ENCODE assay signal across 26 cellular contexts in genomic region chr2:50207881-50208280, GRCh38.
"Had no signal": no experiment of that assay in that cellular context is flagged by ENCODE, and none has a peak within 500 bp of the region (broad histone marks: within the 10 kb centered on the region; RNA-seq: fewer than 3 reads in every experiment).

No MANE protein-coding gene starts in this region.

- H3K27ac ChIP-seq: heart left ventricle, left lung, lower lobe of right lung, pancreas, prostate gland, skin epidermis, spleen, suprapubic skin, tibial nerve, upper lobe of left lung had no signal

- H3K9me3 ChIP-seq: heart left ventricle, left lung, lower lobe of right lung, pancreas, prostate gland, suprapubic skin, tibial nerve, upper lobe of left lung had no signal

- H3K4me3 Mint-ChIP-seq: immature natural killer cell; naive thymus-derived CD8-positive, alpha-beta T cell; nephron; neural crest cell; stimulated activated naive B cell treated with anti-CD40 and anti-IgM and Interleukin-4, amounts not matched to agents 10 μg/mL and 1 μg/mL and 100 μg/mL, for 72 hours; stimulated activated naive CD8-positive, alpha-beta T cell treated with anti-CD3 and anti-CD28 coated beads, Interleukin-15, Interleukin-2, amounts not matched to agents 100 ng/mL and 50 ng/mL, for 24 hours had no signal

- H3K9me3 Mint-ChIP-seq: nephron; neural crest cell; stimulated activated naive CD8-positive, alpha-beta T cell treated with anti-CD3 and anti-CD28 coated beads, Interleukin-15, Interleukin-2, amounts not matched to agents 100 ng/mL and 50 ng/mL, for 24 hours had no signal

- H3K4me1 ChIP-seq: heart left ventricle, left lung, lower lobe of right lung, pancreas, prostate gland, spleen, suprapubic skin, tibial nerve, upper lobe of left lung had no signal

- H3K27me3 ChIP-seq: heart left ventricle, left lung, pancreas, spleen, suprapubic skin, tibial nerve, upper lobe of left lung had no signal

- H3K36me3 ChIP-seq: heart left ventricle, left lung, lower lobe of right lung, pancreas, prostate gland, spleen, suprapubic skin, tibial nerve, upper lobe of left lung had no signal

- H3K4me3 ChIP-seq: heart left ventricle, left lung, lower lobe of right lung, pancreas, prostate gland, skin epidermis, spleen, suprapubic skin, tibial nerve, upper lobe of left lung had no signal

- H3K4me1 Mint-ChIP-seq: immature natural killer cell; naive thymus-derived CD8-positive, alpha-beta T cell; nephron; neural crest cell; stimulated activated naive B cell treated with anti-CD40 and anti-IgM and Interleukin-4, amounts not matched to agents 10 μg/mL and 1 μg/mL and 100 μg/mL, for 72 hours had no signal

- H3K36me3 Mint-ChIP-seq: immature natural killer cell; naive thymus-derived CD8-positive, alpha-beta T cell; stimulated activated naive B cell treated with anti-CD40 and anti-IgM and Interleukin-4, amounts not matched to agents 10 μg/mL and 1 μg/mL and 100 μg/mL, for 72 hours had no signal

- H3K27ac Mint-ChIP-seq: immature natural killer cell; naive thymus-derived CD8-positive, alpha-beta T cell; nephron; stimulated activated naive B cell treated with anti-CD40 and anti-IgM and Interleukin-4, amounts not matched to agents 10 μg/mL and 1 μg/mL and 100 μg/mL, for 72 hours; stimulated activated naive CD8-positive, alpha-beta T cell treated with anti-CD3 and anti-CD28 coated beads, Interleukin-15, Interleukin-2, amounts not matched to agents 100 ng/mL and 50 ng/mL, for 24 hours had no signal

- ATAC-seq: heart left ventricle; left colon; left lung; lower lobe of right lung; naive thymus-derived CD8-positive, alpha-beta T cell; pancreas; right cardiac atrium; sciatic nerve had no signal

- DNase-seq: heart left ventricle; hypothalamus; immature natural killer cell; kidney; left colon; left lung; lower lobe of right lung; mammary epithelial cell; mesenchymal stem cell; naive thymus-derived CD8-positive, alpha-beta T cell; nucleus accumbens; pancreas; retina; spleen; stimulated activated CD4-positive, alpha-beta T cell treated with anti-CD3 and anti-CD28 coated beads, Interleukin-4, amount 100 ng/mL, for 24 hours; stimulated activated naive B cell treated with anti-CD40 and anti-IgM and Interleukin-4, amounts not matched to agents 10 μg/mL and 1 μg/mL and 100 μg/mL, for 72 hours; upper lobe of left lung had no signal

- H3K27me3 Mint-ChIP-seq: naive thymus-derived CD8-positive, alpha-beta T cell; stimulated activated naive B cell treated with anti-CD40 and anti-IgM and Interleukin-4, amounts not matched to agents 10 μg/mL and 1 μg/mL and 100 μg/mL, for 72 hours; stimulated activated naive CD8-positive, alpha-beta T cell treated with anti-CD3 and anti-CD28 coated beads, Interleukin-15, Interleukin-2, amounts not matched to agents 100 ng/mL and 50 ng/mL, for 24 hours had no signal
